In the genomic region with DNA sequence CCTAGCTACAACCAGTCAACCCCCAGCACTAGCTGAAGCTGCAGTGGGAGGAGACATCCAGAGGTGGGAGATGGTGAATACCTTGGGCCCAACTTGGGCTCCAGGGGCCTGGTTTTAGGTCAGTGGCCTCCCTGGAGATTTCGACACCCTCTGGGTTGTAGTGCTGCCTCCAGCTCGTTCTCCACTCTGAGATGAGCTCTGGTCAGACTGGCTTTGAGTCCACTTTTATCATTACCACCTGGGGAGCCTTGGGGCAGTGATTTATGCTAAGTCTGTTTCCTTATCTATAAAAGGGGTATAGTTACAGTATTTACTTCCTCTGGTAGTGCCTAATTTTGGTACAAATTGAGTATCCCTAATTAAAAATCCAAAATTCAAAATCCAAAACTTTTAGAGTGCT, we compare ENCODE assay signal across 1 cellular context.
TF ChIP-seq lines count a peak whose summit lies in the region.

No MANE protein-coding gene starts in this region.

TF ChIP-seq in HepG2, 621 proteins besides CTCF, POLR2A, EP300 and RAD21:
- TF ChIP-seq, protein P1, sequence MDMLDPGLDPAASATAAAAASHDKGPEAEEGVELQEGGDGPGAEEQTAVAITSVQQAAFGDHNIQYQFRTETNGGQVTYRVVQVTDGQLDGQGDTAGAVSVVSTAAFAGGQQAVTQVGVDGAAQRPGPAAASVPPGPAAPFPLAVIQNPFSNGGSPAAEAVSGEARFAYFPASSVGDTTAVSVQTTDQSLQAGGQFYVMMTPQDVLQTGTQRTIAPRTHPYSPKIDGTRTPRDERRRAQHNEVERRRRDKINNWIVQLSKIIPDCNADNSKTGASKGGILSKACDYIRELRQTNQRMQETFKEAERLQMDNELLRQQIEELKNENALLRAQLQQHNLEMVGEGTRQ (IDR thresholded peaks at IDR 0.05; ENCODE audit: low read depth, low read length): no peak
- TF ChIP-seq, protein P1 (CRISPR knock-in tag; IDR thresholded peaks at IDR 0.05; ENCODE audit: borderline replicate concordance): no peak
- TF ChIP-seq ZNF331 (CRISPR knock-in tag; IDR thresholded peaks at IDR 0.05): peak; percentile 78; the same call in 1 of the 2 replicates
